8 cellular contexts compared by ENCODE assay signal in genomic region chrX:7941390-7942042, GRCh38. TPM values are rescaled to one million over a fixed set of nuclear protein-coding genes. Genes with fewer than 3 reads are reported as not detected.
A peak's percentile ranks its signal among the peaks of the same experiment; 100 is the strongest.
DNase-seq lines count a peak whose midpoint lies in the region; ATAC-seq and TF ChIP-seq lines count a peak whose summit lies in the region.

No MANE protein-coding gene starts in this region.

- peak in 1 of 3 experiments; percentile 17 for TF ChIP-seq CTCF in esophagus muscularis mucosa (IDR thresholded peaks at IDR 0.05)

- no peaks in the 10 kb centered on the region for H3K27me3 ChIP-seq in esophagus muscularis mucosa

- no peaks in the 10 kb centered on the region for H3K9me3 ChIP-seq in esophagus muscularis mucosa

- in situ Hi-C loops in G401 (cut with HindIII; ENCODE audit: low sequenced_read_pairs), result no loop called here

- intact Hi-C loops in esophagus muscularis mucosa (cut with DNase I), result loop anchor here (10.0 kb wide), 1 partner anchor 57 kb away; no protein-coding TSS in a partner anchor

- no peak overlapping the region for H3K4me3 ChIP-seq in esophagus muscularis mucosa

- no peaks in the 10 kb centered on the region for H3K36me3 ChIP-seq in esophagus muscularis mucosa

- H3K4me3 Mint-ChIP-seq in memory B cell, result no peak overlapping the region

- DNase-seq in G401 (ENCODE audit: low spot score), result peak; percentile 37
- DNase-seq in memory B cell (ENCODE audit: low spot score in 2 of 2), result no peak
- DNase-seq in esophagus muscularis mucosa (ENCODE audit: extremely low spot score), result no peak
- DNase-seq in AML-193 (lab: John Stamatoyannopoulos, UW), result no peak
- no peak for DNase-seq in NOMO-1 (lab: John Stamatoyannopoulos, UW; ENCODE audit: unreplicated experiment in 2 of 2)

- H3K4me1 ChIP-seq in esophagus muscularis mucosa, result peaks cover 0 to 5% (median 2%) of the 10 kb centered on the region in 4 donors

- H3K4me1 Mint-ChIP-seq in memory B cell, result no peaks in the 10 kb centered on the region

- H3K27ac ChIP-seq in esophagus muscularis mucosa (replicated peaks in 1 of 4), result no peak overlapping the region

- 16% methylated on average over 3 of the region's 3 CpGs for WGBS in esophagus muscularis mucosa

- no peak for TF ChIP-seq POLR2A in esophagus muscularis mucosa (IDR thresholded peaks at IDR 0.05; ENCODE audit: low read depth)

- H3K27ac Mint-ChIP-seq in memory B cell, result peak overlapping the region; percentile 28

- TF ChIP-seq EP300 in esophagus muscularis mucosa (IDR thresholded peaks at IDR 0.05), result no peak

- ATAC-seq in HG02885 (IDR thresholded peaks at IDR 0.05; ENCODE audit: poor library complexity, unreplicated experiment) (peak; percentile 65), SK-N-SH treated with all-trans-retinoic acid at 6 μM for 48 hours (peak; percentile 56; the same call in 1 of the 3 replicates), memory B cell (ENCODE audit: low read depth) (no peak), HG03432 (IDR thresholded peaks at IDR 0.05; ENCODE audit: unreplicated experiment) (no peak)

- no peaks in the 10 kb centered on the region for H3K9me3 Mint-ChIP-seq in memory B cell

- H3K36me3 Mint-ChIP-seq in memory B cell, result no peaks in the 10 kb centered on the region

- H3K27me3 Mint-ChIP-seq in memory B cell, result no peaks in the 10 kb centered on the region

TF ChIP-seq in SK-N-SH treated with all-trans-retinoic acid at 6 μM for 48 hours, 23 proteins besides CTCF, POLR2A, EP300 and RAD21:
- no peak for TF ChIP-seq ZFP3 (CRISPR knock-in tag; IDR thresholded peaks at IDR 0.05)
- TF ChIP-seq POU6F1 (CRISPR knock-in tag; IDR thresholded peaks at IDR 0.05; ENCODE audit: borderline replicate concordance, low read depth), result no peak
- TF ChIP-seq TCF4 (CRISPR knock-in tag; IDR thresholded peaks at IDR 0.05; ENCODE audit: borderline replicate concordance), result no peak
- TF ChIP-seq PPARA (CRISPR knock-in tag; IDR thresholded peaks at IDR 0.05; ENCODE audit: borderline replicate concordance), result no peak
- no peak for TF ChIP-seq PATZ1 (CRISPR knock-in tag; IDR thresholded peaks at IDR 0.05; ENCODE audit: borderline replicate concordance)
- no peak for TF ChIP-seq GLIS3 (CRISPR knock-in tag; IDR thresholded peaks at IDR 0.05)
- TF ChIP-seq ZNF8 (CRISPR knock-in tag; IDR thresholded peaks at IDR 0.05), result no peak
- TF ChIP-seq TSHZ2 (CRISPR knock-in tag; IDR thresholded peaks at IDR 0.05), result no peak
- no peak for TF ChIP-seq RARB (CRISPR knock-in tag; IDR thresholded peaks at IDR 0.05)
- no peak for TF ChIP-seq ARNTL (CRISPR knock-in tag; IDR thresholded peaks at IDR 0.05; ENCODE audit: borderline replicate concordance, low read depth)
- no peak for TF ChIP-seq ISL1 (CRISPR knock-in tag; IDR thresholded peaks at IDR 0.05)
- TF ChIP-seq TOX (CRISPR knock-in tag; IDR thresholded peaks at IDR 0.05; ENCODE audit: borderline replicate concordance), result no peak
- TF ChIP-seq CREB5 (CRISPR knock-in tag; IDR thresholded peaks at IDR 0.05; ENCODE audit: low read depth), result no peak
- TF ChIP-seq ZC3H10 (CRISPR knock-in tag; IDR thresholded peaks at IDR 0.05), result no peak
- TF ChIP-seq ZFP30 (CRISPR knock-in tag; IDR thresholded peaks at IDR 0.05), result no peak

RNA-seq across cellular contexts. Expression of gene PNPLA4, which starts 14.3 kb away (rescaled TPM):
- total RNA-seq in G401 (2014; rRNA removed; shearing (Covaris generic)), result 37.0 and 46.6 TPM in 2 replicates
- total RNA-seq in esophagus muscularis mucosa, result 10 to 100 TPM; 10.3 to 19.1 (median 13.1) TPM

Comparison
In these comparisons a context has a peak if more than half of its experiments do, and no peak if none do; other contexts are left out.
1. ATAC-seq: peak in HG02885 (single experiment) and SK-N-SH treated with all-trans-retinoic acid at 6 μM for 48 hours (single experiment); none in memory B cell (single experiment) and HG03432 (single experiment).